Comparison of ENCODE assay signal across 9 cellular contexts in genomic region chr19:53977991-53978731, GRCh38. TPM values are rescaled to one million over a fixed set of nuclear protein-coding genes. Genes with fewer than 3 reads are reported as not detected.
A peak's percentile ranks its signal among the peaks of the same experiment; 100 is the strongest.
DNase-seq lines count a peak whose midpoint lies in the region; ATAC-seq and TF ChIP-seq lines count a peak whose summit lies in the region.
"Had no signal": no experiment of that assay in that cellular context is flagged by ENCODE, and none has a peak within 500 bp of the region (broad histone marks: within the 10 kb centered on the region; RNA-seq: fewer than 3 reads in every experiment).

No MANE protein-coding gene starts in this region.

- in situ Hi-C loops in brain microvascular endothelial cell (cut with HindIII; ENCODE audit: low pct_ligation_motif_present, low sequenced_read_pairs): no loop called here

- intact Hi-C loops in PC-9 (cut with micrococcal nuclease; ENCODE audit: unreplicated experiment): loop anchor here (5.0 kb wide), 1 partner anchor 86 kb away; no protein-coding TSS in a partner anchor

- H3K9me3 ChIP-seq in CD4-positive, CD25-positive, alpha-beta regulatory T cell (ENCODE audit: control insufficient read depth in 2 of 2, low read length in 2 of 2): peaks cover 0 to 4% of the 10 kb centered on the region in 2 experiments
- H3K9me3 ChIP-seq in PC-9 (ENCODE audit: insufficient read depth, low read depth) (no peaks in the 10 kb centered on the region), iPS-18c (ENCODE audit: control insufficient read depth, insufficient read depth, low read length) (no peaks in the 10 kb centered on the region), skeletal muscle satellite cell (replicated peaks; ENCODE audit: low read length) (no peaks in the 10 kb centered on the region)

- no peaks in the 10 kb centered on the region for H3K79me2 ChIP-seq in PC-9 (ENCODE audit: low read depth)

- H3K4me3 Mint-ChIP-seq in CD4-positive, CD25-positive, alpha-beta regulatory T cell: peak overlapping the region in 3 of 4 donors; percentile 68 to 86 (median 80)

- peaks cover 0 to 8% (median 4%) of the 10 kb centered on the region in 7 donors for H3K9me3 Mint-ChIP-seq in CD4-positive, CD25-positive, alpha-beta regulatory T cell

- TSS peak; percentile 25 for BruUV-seq in PC-9 (replicated peaks; lab: Mats Ljungman, UMichigan)

- peaks cover 27% of the 10 kb centered on the region for H3K4me1 ChIP-seq in CD4-positive, CD25-positive, alpha-beta regulatory T cell (ENCODE audit: control insufficient read depth, insufficient read depth, low read length, poor library complexity, severe bottlenecking)
- H3K4me1 ChIP-seq in PC-9 (replicated peaks; ENCODE audit: insufficient read depth) (peaks cover 6% of the 10 kb centered on the region; the same call in 1 of the 2 replicates), skeletal muscle satellite cell (ENCODE audit: control insufficient read depth, insufficient read depth, low read length) (no peaks in the 10 kb centered on the region)

- peaks cover 23% of the 10 kb centered on the region for H3F3A ChIP-seq in PC-9 (ENCODE audit: insufficient read depth, low read depth)

- peaks cover 0 to 32% (median 19%) of the 10 kb centered on the region in 4 donors for H3K4me1 Mint-ChIP-seq in CD4-positive, CD25-positive, alpha-beta regulatory T cell

- H3K4me2 ChIP-seq in PC-9: peak overlapping the region; percentile 56
- H3K4me2 ChIP-seq in skeletal muscle satellite cell (ENCODE audit: low read length): peak overlapping the region; percentile 66

- H3K36me3 Mint-ChIP-seq in CD4-positive, CD25-positive, alpha-beta regulatory T cell: peaks cover 8% of the 10 kb centered on the region

- peaks cover 18% of the 10 kb centered on the region for H3K27me3 ChIP-seq in CD4-positive, CD25-positive, alpha-beta regulatory T cell (ENCODE audit: control insufficient read depth, insufficient read depth, low read length)
- H3K27me3 ChIP-seq in PC-9 (ENCODE audit: insufficient read depth, low read depth) (no peaks in the 10 kb centered on the region), brain microvascular endothelial cell (replicated peaks) (no peaks in the 10 kb centered on the region), skeletal muscle satellite cell (ENCODE audit: control insufficient read depth, insufficient read depth, low read length) (peaks cover 24% of the 10 kb centered on the region)

- CTCF ChIA-PET in PC-9 (lab: Charles Lee): no interaction called here

- H3K36me3 ChIP-seq in CD4-positive, CD25-positive, alpha-beta regulatory T cell (ENCODE audit: control insufficient read depth, insufficient read depth, low read length): no peaks in the 10 kb centered on the region
- no peaks in the 10 kb centered on the region for H3K36me3 ChIP-seq in PC-9 (ENCODE audit: low read depth)
- H3K36me3 ChIP-seq in brain microvascular endothelial cell (replicated peaks): no peaks in the 10 kb centered on the region
- no peaks in the 10 kb centered on the region for H3K36me3 ChIP-seq in skeletal muscle satellite cell (ENCODE audit: insufficient read depth, low read length)

- H3K27ac Mint-ChIP-seq in CD4-positive, CD25-positive, alpha-beta regulatory T cell: no peak overlapping the region

- H3K4me3 ChIP-seq in CD4-positive, CD25-positive, alpha-beta regulatory T cell (ENCODE audit: low read depth, low read length): peak overlapping the region; percentile 79
- H3K4me3 ChIP-seq in PC-9 (no peak overlapping the region), brain microvascular endothelial cell (ENCODE audit: low read depth, low read length) (peak overlapping the region; percentile 9), iPS-18c (ENCODE audit: insufficient read depth, low read depth, low read length) (peak overlapping the region; percentile 44; the same call in 1 of the 2 replicates), skeletal muscle satellite cell (ENCODE audit: low read length) (peak overlapping the region; percentile 42)

- peaks cover 50% of the 10 kb centered on the region for H3K27me3 Mint-ChIP-seq in CD4-positive, CD25-positive, alpha-beta regulatory T cell

- POLR2A ChIA-PET in PC-9 (lab: Charles Lee; ENCODE audit: unreplicated experiment): no interaction called here

- TF ChIP-seq CTCF in PC-9 (conservative IDR thresholded peaks at IDR 0.05): no peak
- TF ChIP-seq CTCF in brain microvascular endothelial cell (IDR thresholded peaks at IDR 0.05; ENCODE audit: low read depth, low read length, missing control alignments): no peak

- DNase-seq in CD4-positive, CD25-positive, alpha-beta regulatory T cell: peak in 1 of 3 donors; percentile 18
- DNase-seq in PC-9: no peak
- DNase-seq in brain microvascular endothelial cell: peak; percentile 91
- DNase-seq in AML-193 (lab: John Stamatoyannopoulos, UW): no peak

- no peak overlapping the region for H3K27ac ChIP-seq in CD4-positive, CD25-positive, alpha-beta regulatory T cell (ENCODE audit: insufficient read depth, low read length, poor library complexity, severe bottlenecking)
- H3K27ac ChIP-seq in PC-9: no peak overlapping the region
- no peak overlapping the region for H3K27ac ChIP-seq in brain microvascular endothelial cell

- no peak overlapping the region for H2AFZ ChIP-seq in PC-9

- ATAC-seq in CD4-positive, CD25-positive, alpha-beta regulatory T cell (ENCODE audit: low read depth in 2 of 2): no peak
- ATAC-seq in GM18858 (IDR thresholded peaks at IDR 0.05; ENCODE audit: unreplicated experiment): no peak
- no peak for ATAC-seq in GM21423 (IDR thresholded peaks at IDR 0.05; ENCODE audit: unreplicated experiment)

- H3K9me2 ChIP-seq in PC-9 (ENCODE audit: insufficient read depth): no peaks in the 10 kb centered on the region

- no peak overlapping the region for H3K9ac ChIP-seq in skeletal muscle satellite cell (ENCODE audit: low read depth, low read length)

- H4K20me1 ChIP-seq in PC-9 (ENCODE audit: insufficient read depth): no peaks in the 10 kb centered on the region

RNA-seq across cellular contexts. Expression of gene CACNG6, which starts 13.3 kb away (rescaled TPM):
- not detected for total RNA-seq in CD4-positive, CD25-positive, alpha-beta regulatory T cell
- polyA plus RNA-seq in CD4-positive, CD25-positive, alpha-beta regulatory T cell: not detected
- total RNA-seq in PC-9 (2021): 11.5 and 18.7 TPM in 2 replicates
- total RNA-seq in skeletal muscle satellite cell (2012; rRNA removed): 0.25 and 0.66 TPM in 2 replicates
- polyA plus RNA-seq: esophagus had no signal

RNA-seq across cellular contexts. Expression of gene CACNG8, which starts 15.4 kb away (rescaled TPM):
- total RNA-seq in CD4-positive, CD25-positive, alpha-beta regulatory T cell: not detected
- not detected for polyA plus RNA-seq in CD4-positive, CD25-positive, alpha-beta regulatory T cell
- 2.9 and 3.8 TPM in 2 replicates for total RNA-seq in PC-9 (2021)
- under 0.01 TPM in 1 of 2 replicates, not detected in the other for total RNA-seq in skeletal muscle satellite cell (2012; rRNA removed)

Comparison
In these comparisons a context has a peak if more than half of its experiments do, and no peak if none do; other contexts are left out.
1. RNA of gene CACNG6, which starts 13.3 kb away (total RNA-seq): 11.5 to 18.7 TPM in PC-9; not detected in CD4-positive, CD25-positive, alpha-beta regulatory T cell (single experiment); every median in the first group is over 10 times any median in the second.